19 cellular contexts compared by ENCODE assay signal in the genomic region with DNA sequence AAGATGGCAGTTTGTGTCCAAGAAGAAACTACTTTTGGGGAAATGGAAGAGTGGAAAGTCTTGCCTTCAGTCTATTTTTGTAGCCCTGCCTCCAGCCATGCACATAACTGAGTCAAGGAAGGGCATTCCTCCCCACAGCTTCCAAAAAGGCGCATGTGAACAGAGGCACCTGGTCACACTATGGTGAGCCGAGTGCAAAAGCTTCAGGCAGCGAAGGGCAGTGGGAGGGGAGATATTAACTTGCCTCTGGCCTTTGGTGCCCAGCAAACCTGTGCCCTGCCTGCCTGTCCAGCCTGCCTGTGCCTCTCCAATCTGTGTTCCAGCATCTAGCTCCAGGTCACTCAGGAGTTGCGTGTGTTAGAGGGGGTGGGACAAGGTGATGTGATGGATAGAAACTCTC.
DNase-seq lines count a peak whose midpoint lies in the region; ATAC-seq and TF ChIP-seq lines count a peak whose summit lies in the region.
"Had no signal": no experiment of that assay in that cellular context is flagged by ENCODE, and none has a peak within 500 bp of the region (broad histone marks: within the 10 kb centered on the region; RNA-seq: fewer than 3 reads in every experiment).

No MANE protein-coding gene starts in this region.

- H3K36me3 Mint-ChIP-seq in T-helper 2 cell treated with Interferon-gamma antibody and Interleukin-4, amounts not matched to agents 5 μg/mL and 100 μg/mL, for 36 hours (ENCODE audit: low read depth), result peaks cover 25% of the 10 kb centered on the region
- H3K36me3 Mint-ChIP-seq in natural killer cell treated with Interleukin-12 subunit alpha and Interleukin-12 subunit beta and Interleukin-15 and Interleukin-18, amount 100 ng/mL, for 72 hours, result peaks cover 42% of the 10 kb centered on the region
- H3K36me3 Mint-ChIP-seq in natural killer cell, result no peaks in the 10 kb centered on the region
- H3K36me3 Mint-ChIP-seq: IgD-negative memory B cell had no signal

- H3K4me1 ChIP-seq in body of pancreas (peaks cover 13% of the 10 kb centered on the region), uterus (peaks cover 0 to 4% of the 10 kb centered on the region in 2 donors)

- DNase-seq in T-helper 2 cell treated with Interferon-gamma antibody and Interleukin-4, amounts not matched to agents 5 μg/mL and 100 μg/mL, for 36 hours (ENCODE audit: low spot score), result no peak
- no peak for DNase-seq in T-helper 2 cell
- no peak for DNase-seq in natural killer cell treated with Interleukin-12 subunit alpha and Interleukin-12 subunit beta and Interleukin-15 and Interleukin-18, amount 100 ng/mL, for 72 hours (ENCODE audit: low spot score)
- no peak for DNase-seq in natural killer cell
- peak; percentile 56 to 74 (median 64) for DNase-seq in body of pancreas
- DNase-seq in uterus, result no peak
- no peak for DNase-seq in activated CD4-positive, CD25-positive, alpha-beta regulatory T cell (lab: John Stamatoyannopoulos, UW)
- DNase-seq: 8988T, COR-L47, DMS53, H9, NCI-H1417, NCI-H1930, NCI-H2171, NCI-H446 treated with DMSO at 0.1 percent for 48 hours, NCI-H748 treated with DMSO at 0.1 percent for 48 hours had no signal

- H3K36me3 ChIP-seq in body of pancreas (replicated peaks in 1 of 2; ENCODE audit: insufficient read depth in 1 of 2, low read depth in 2 of 2) (no peaks in the 10 kb centered on the region), uterus (no peaks in the 10 kb centered on the region)

- H3K9me3 Mint-ChIP-seq in T-helper 2 cell treated with Interferon-gamma antibody and Interleukin-4, amounts not matched to agents 5 μg/mL and 100 μg/mL, for 36 hours, result peaks cover 19% of the 10 kb centered on the region
- peaks cover 17% of the 10 kb centered on the region for H3K9me3 Mint-ChIP-seq in natural killer cell treated with Interleukin-12 subunit alpha and Interleukin-12 subunit beta and Interleukin-15 and Interleukin-18, amount 100 ng/mL, for 72 hours
- peaks cover 0 to 3% of the 10 kb centered on the region in 2 donors for H3K9me3 Mint-ChIP-seq in natural killer cell

- no peaks in the 10 kb centered on the region for H3K27me3 ChIP-seq in body of pancreas
- H3K27me3 ChIP-seq in uterus, result no peaks in the 10 kb centered on the region

- peak overlapping the region; percentile 33 for H3K27ac Mint-ChIP-seq in T-helper 2 cell treated with Interferon-gamma antibody and Interleukin-4, amounts not matched to agents 5 μg/mL and 100 μg/mL, for 36 hours
- H3K27ac Mint-ChIP-seq in natural killer cell treated with Interleukin-12 subunit alpha and Interleukin-12 subunit beta and Interleukin-15 and Interleukin-18, amount 100 ng/mL, for 72 hours, result peak overlapping the region; percentile 98
- no peak overlapping the region for H3K27ac Mint-ChIP-seq in natural killer cell
- H3K27ac Mint-ChIP-seq: H9 had no signal

- no peak overlapping the region for H3K4me3 Mint-ChIP-seq in T-helper 2 cell treated with Interferon-gamma antibody and Interleukin-4, amounts not matched to agents 5 μg/mL and 100 μg/mL, for 36 hours
- peak overlapping the region; percentile 79 for H3K4me3 Mint-ChIP-seq in natural killer cell treated with Interleukin-12 subunit alpha and Interleukin-12 subunit beta and Interleukin-15 and Interleukin-18, amount 100 ng/mL, for 72 hours
- H3K4me3 Mint-ChIP-seq in natural killer cell, result no peak overlapping the region
- H3K4me3 Mint-ChIP-seq: H9 had no signal

- H3K9me3 ChIP-seq in body of pancreas (no peaks in the 10 kb centered on the region), uterus (peaks cover 0 to 5% of the 10 kb centered on the region in 2 donors)

- 38 to 57% methylated on average over 4 of the region's 4 CpGs for WGBS in body of pancreas, 2 donors

- no peak for ATAC-seq in natural killer cell treated with Interleukin-12 subunit alpha and Interleukin-12 subunit beta and Interleukin-15 and Interleukin-18, amount 100 ng/mL, for 72 hours
- ATAC-seq in natural killer cell (no peak), body of pancreas (peak; percentile 82), HG03045 (IDR thresholded peaks at IDR 0.05; ENCODE audit: unreplicated experiment) (no peak)

- no peak overlapping the region for H3K4me3 ChIP-seq in body of pancreas
- H3K4me3 ChIP-seq in uterus, result no peak overlapping the region

- TF ChIP-seq POLR2A in body of pancreas (IDR thresholded peaks at IDR 0.05), result no peak
- no peak for TF ChIP-seq POLR2A in uterus (IDR thresholded peaks at IDR 0.05)

- H3K27me3 Mint-ChIP-seq in T-helper 2 cell treated with Interferon-gamma antibody and Interleukin-4, amounts not matched to agents 5 μg/mL and 100 μg/mL, for 36 hours (ENCODE audit: low read depth), result no peaks in the 10 kb centered on the region
- H3K27me3 Mint-ChIP-seq in natural killer cell treated with Interleukin-12 subunit alpha and Interleukin-12 subunit beta and Interleukin-15 and Interleukin-18, amount 100 ng/mL, for 72 hours, result peaks cover 0 to 6% of the 10 kb centered on the region in 2 donors
- H3K27me3 Mint-ChIP-seq in natural killer cell (ENCODE audit: low read depth in 2 of 2), result peaks cover 17 to 28% of the 10 kb centered on the region in 2 donors

- peak overlapping the region in 2 of 4 donors; percentile 21 to 40 for H3K27ac ChIP-seq in body of pancreas
- H3K27ac ChIP-seq in uterus, result peak overlapping the region; percentile 28 to 43
- H3K27ac ChIP-seq: C4-2B had no signal

- TF ChIP-seq CTCF in natural killer cell (IDR thresholded peaks at IDR 0.05), result no peak
- no peak for TF ChIP-seq CTCF in body of pancreas (IDR thresholded peaks at IDR 0.05)
- no peak for TF ChIP-seq CTCF in uterus (IDR thresholded peaks at IDR 0.05)

- intact Hi-C loops in natural killer cell (cut with micrococcal nuclease) (loop anchor here (10.0 kb wide), 1 partner anchor 247 kb away; the partner anchor contains the start of gene RBPJ), body of pancreas (cut with DNase I) (no loop called here), uterus (cut with DNase I; ENCODE audit: low total_unique reads) (no loop called here)

- H3K4me1 Mint-ChIP-seq in T-helper 2 cell treated with Interferon-gamma antibody and Interleukin-4, amounts not matched to agents 5 μg/mL and 100 μg/mL, for 36 hours (ENCODE audit: low read depth), result peaks cover 66% of the 10 kb centered on the region
- peaks cover 74 to 79% of the 10 kb centered on the region in 2 donors for H3K4me1 Mint-ChIP-seq in natural killer cell treated with Interleukin-12 subunit alpha and Interleukin-12 subunit beta and Interleukin-15 and Interleukin-18, amount 100 ng/mL, for 72 hours (ENCODE audit: low read depth in 2 of 2)
- H3K4me1 Mint-ChIP-seq in natural killer cell, result peaks cover 38 to 46% of the 10 kb centered on the region in 2 donors

Comparison
In these comparisons a context has a peak if more than half of its experiments do, and no peak if none do; other contexts are left out.
1. H3K27ac Mint-ChIP-seq: peak in T-helper 2 cell treated with Interferon-gamma antibody and Interleukin-4, amounts not matched to agents 5 μg/mL and 100 μg/mL, for 36 hours (single experiment) and natural killer cell treated with Interleukin-12 subunit alpha and Interleukin-12 subunit beta and Interleukin-15 and Interleukin-18, amount 100 ng/mL, for 72 hours (2 of 2); none in natural killer cell (0 of 2).
2. DNase-seq: peak in body of pancreas (4 of 4); none in T-helper 2 cell treated with Interferon-gamma antibody and Interleukin-4, amounts not matched to agents 5 μg/mL and 100 μg/mL, for 36 hours (single experiment), T-helper 2 cell (0 of 5), natural killer cell treated with Interleukin-12 subunit alpha and Interleukin-12 subunit beta and Interleukin-15 and Interleukin-18, amount 100 ng/mL, for 72 hours (single experiment), natural killer cell (single experiment), uterus (0 of 2) and activated CD4-positive, CD25-positive, alpha-beta regulatory T cell (0 of 4).